Comparison of ENCODE assay signal across 25 cellular contexts in the genomic region with DNA sequence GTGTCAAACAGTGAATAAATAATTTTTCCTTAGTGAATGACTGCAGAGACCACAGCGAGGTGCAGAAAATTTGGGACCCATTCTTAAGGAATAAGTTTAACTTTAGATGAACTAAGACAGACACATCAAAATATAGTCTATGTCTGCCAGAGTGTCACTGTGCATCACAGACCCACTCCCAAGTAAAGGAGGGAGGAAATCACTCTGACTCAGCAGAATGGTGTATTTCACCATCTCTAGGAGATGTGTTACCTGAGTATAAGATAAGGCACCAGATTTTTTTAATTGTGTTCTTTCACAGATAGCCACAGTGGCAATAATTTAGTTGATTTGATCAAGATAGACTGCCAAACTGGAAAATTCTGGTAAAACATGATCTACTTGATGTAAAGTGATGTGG.
"Had no signal": no experiment of that assay in that cellular context is flagged by ENCODE, and none has a peak within 500 bp of the region (broad histone marks: within the 10 kb centered on the region; RNA-seq: fewer than 3 reads in every experiment).

No MANE protein-coding gene starts in this region.

- H3K79me2 ChIP-seq: hepatocyte had no signal

- H3K27ac Mint-ChIP-seq: activated B cell treated with CpG ODN at 0.5 μM for 24 hours; activated naive CD4-positive, alpha-beta T cell treated with anti-CD3 and anti-CD28 coated beads for 36 hours; activated naive CD8-positive, alpha-beta T cell treated with anti-CD3 and anti-CD28 coated beads, Interleukin-2, amount 10 ng/mL, durations not matched to agents 7 days and 5 days; activated T-cell treated with anti-CD3 and anti-CD28 coated beads, Interleukin-2, amount 50 U/mL, for 72 hours; natural killer cell treated with Interleukin-12 subunit alpha and Interleukin-12 subunit beta and Interleukin-15 and Interleukin-18, amount 100 ng/mL, for 72 hours; stimulated activated naive CD8-positive, alpha-beta T cell treated with anti-CD3 and anti-CD28 coated beads, Interleukin-15, Interleukin-2, amounts not matched to agents 100 ng/mL and 50 ng/mL, for 24 hours; T-helper 1 cell treated with Interleukin-12 subunit alpha and Interleukin-12 subunit beta and Interleukin-4 antibody, amounts not matched to agents 30 μg/mL and 1 μg/mL, for 36 hours had no signal

- H3K27me3 Mint-ChIP-seq: activated B cell treated with CpG ODN at 0.5 μM for 24 hours; activated naive CD8-positive, alpha-beta T cell treated with anti-CD3 and anti-CD28 coated beads, Interleukin-2, amount 10 ng/mL, durations not matched to agents 7 days and 5 days; natural killer cell treated with Interleukin-12 subunit alpha and Interleukin-12 subunit beta and Interleukin-15 and Interleukin-18, amount 100 ng/mL, for 72 hours; stimulated activated naive CD8-positive, alpha-beta T cell treated with anti-CD3 and anti-CD28 coated beads, Interleukin-15, Interleukin-2, amounts not matched to agents 100 ng/mL and 50 ng/mL, for 24 hours had no signal

- DNase-seq: activated B cell treated with CpG ODN at 0.5 μM for 24 hours; activated CD4-positive, alpha-beta T cell treated with anti-CD3 and anti-CD28 coated beads for 4 hours; activated CD4-positive, alpha-beta T cell treated with anti-CD3 and anti-CD28 coated beads, Interleukin-2, amount 50 U/mL, for 48 hours; activated effector memory CD4-positive, alpha-beta T cell treated with Interleukin-2 at 50 U/mL for 16 hours; activated naive CD4-positive, alpha-beta T cell treated with anti-CD3 and anti-CD28 coated beads for 36 hours; activated naive CD8-positive, alpha-beta T cell treated with anti-CD3 and anti-CD28 coated beads, Interleukin-2, amount 10 ng/mL, durations not matched to agents 7 days and 5 days; activated T-cell treated with anti-CD3 and anti-CD28 coated beads, Interleukin-2, amount 50 U/mL, for 72 hours; amniotic stem cell; erythroblast; foreskin fibroblast; kidney glomerular epithelial cell; left ventricle myocardium inferior; midbrain; right lobe of liver; stimulated activated CD4-positive, alpha-beta T cell treated with anti-CD3 and anti-CD28 coated beads, Interleukin-1b, Interleukin-23, amount 100 ng/mL, for 48 hours; substantia nigra; T1000; thyroid gland had no signal

- H2AFZ ChIP-seq: hepatocyte had no signal

- H3K27me3 ChIP-seq: cardiac muscle cell, hepatocyte, neutrophil, right lobe of liver, thyroid gland had no signal

- H3K36me3 Mint-ChIP-seq: natural killer cell treated with Interleukin-12 subunit alpha and Interleukin-12 subunit beta and Interleukin-15 and Interleukin-18, amount 100 ng/mL, for 72 hours had no signal

- H3K27ac ChIP-seq: left ventricle myocardium inferior, neutrophil, right lobe of liver, skin epidermis, thyroid gland had no signal

- H3K9me3 ChIP-seq: left ventricle myocardium inferior, neutrophil, right lobe of liver, thyroid gland had no signal

- H3K4me3 ChIP-seq: cardiac muscle cell, hepatocyte, left ventricle myocardium inferior, right lobe of liver, skin epidermis, thyroid gland had no signal

- H3K4me3 Mint-ChIP-seq: activated B cell treated with CpG ODN at 0.5 μM for 24 hours; activated naive CD4-positive, alpha-beta T cell treated with anti-CD3 and anti-CD28 coated beads for 36 hours; activated naive CD8-positive, alpha-beta T cell treated with anti-CD3 and anti-CD28 coated beads, Interleukin-2, amount 10 ng/mL, durations not matched to agents 7 days and 5 days; activated T-cell treated with anti-CD3 and anti-CD28 coated beads, Interleukin-2, amount 50 U/mL, for 72 hours; natural killer cell treated with Interleukin-12 subunit alpha and Interleukin-12 subunit beta and Interleukin-15 and Interleukin-18, amount 100 ng/mL, for 72 hours; stimulated activated naive CD8-positive, alpha-beta T cell treated with anti-CD3 and anti-CD28 coated beads, Interleukin-15, Interleukin-2, amounts not matched to agents 100 ng/mL and 50 ng/mL, for 24 hours; T-helper 1 cell treated with Interleukin-12 subunit alpha and Interleukin-12 subunit beta and Interleukin-4 antibody, amounts not matched to agents 30 μg/mL and 1 μg/mL, for 36 hours had no signal

- H3K36me3 ChIP-seq: neutrophil, right lobe of liver, thyroid gland had no signal

- H3K9me3 Mint-ChIP-seq: activated B cell treated with CpG ODN at 0.5 μM for 24 hours; activated naive CD4-positive, alpha-beta T cell treated with anti-CD3 and anti-CD28 coated beads for 36 hours; activated naive CD8-positive, alpha-beta T cell treated with anti-CD3 and anti-CD28 coated beads, Interleukin-2, amount 10 ng/mL, durations not matched to agents 7 days and 5 days; activated T-cell treated with anti-CD3 and anti-CD28 coated beads, Interleukin-2, amount 50 U/mL, for 72 hours; natural killer cell treated with Interleukin-12 subunit alpha and Interleukin-12 subunit beta and Interleukin-15 and Interleukin-18, amount 100 ng/mL, for 72 hours; stimulated activated naive CD8-positive, alpha-beta T cell treated with anti-CD3 and anti-CD28 coated beads, Interleukin-15, Interleukin-2, amounts not matched to agents 100 ng/mL and 50 ng/mL, for 24 hours; T-helper 1 cell treated with Interleukin-12 subunit alpha and Interleukin-12 subunit beta and Interleukin-4 antibody, amounts not matched to agents 30 μg/mL and 1 μg/mL, for 36 hours had no signal

- ATAC-seq: activated T-cell treated with anti-CD3 and anti-CD28 coated beads, Interleukin-2, amount 50 U/mL, for 72 hours; right lobe of liver had no signal

- H3K4me2 ChIP-seq: hepatocyte had no signal

- H3K4me1 ChIP-seq: right lobe of liver, thyroid gland had no signal

- H3K4me1 Mint-ChIP-seq: activated B cell treated with CpG ODN at 0.5 μM for 24 hours had no signal
